ENCODE assay signal across 36 cellular contexts in the genomic region with DNA sequence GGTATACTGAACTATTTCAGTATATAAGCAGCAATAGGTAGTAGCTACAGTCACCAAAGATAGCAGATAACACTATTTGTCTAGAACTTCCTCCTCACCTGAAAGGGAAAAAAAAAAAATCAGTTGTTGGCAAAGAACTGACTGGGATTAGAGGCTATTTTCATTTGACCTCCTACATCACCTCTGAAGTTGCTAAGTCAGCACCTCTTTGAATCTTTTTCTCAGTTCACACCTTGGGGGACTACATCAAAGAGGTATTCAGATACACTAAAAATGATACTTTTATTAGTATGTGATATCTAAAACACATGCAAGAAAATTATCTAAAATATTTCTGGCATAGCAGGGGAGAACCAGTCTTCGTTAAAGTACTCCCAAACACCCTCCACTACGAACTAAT. TPM values are rescaled to one million over a fixed set of nuclear protein-coding genes. Genes with fewer than 3 reads are reported as not detected.
"Had no signal": no experiment of that assay in that cellular context is flagged by ENCODE, and none has a peak within 500 bp of the region (broad histone marks: within the 10 kb centered on the region; RNA-seq: fewer than 3 reads in every experiment).

No MANE protein-coding gene starts in this region.

- H3K27me3 ChIP-seq: adrenal gland, body of pancreas, brain microvascular endothelial cell, breast epithelium had no signal

- H3K27ac ChIP-seq: adrenal gland, body of pancreas, brain microvascular endothelial cell, breast epithelium, VCaP had no signal

- DNase-seq: activated B cell treated with CpG ODN at 0.5 μM for 24 hours; activated CD4-positive, alpha-beta memory T cell treated with anti-CD3 and anti-CD28 coated beads for 36 hours; activated CD4-positive, alpha-beta T cell treated with anti-CD3 and anti-CD28 coated beads for 48 hours; activated CD4-positive, alpha-beta T cell treated with anti-CD3 and anti-CD28 coated beads, Interleukin-2, amount 50 U/mL, for 1 hour; activated CD4-positive, alpha-beta T cell treated with anti-CD3 and anti-CD28 coated beads, Interleukin-2, amount 50 U/mL, for 4 hours; activated CD4-positive, CD25-positive, alpha-beta regulatory T cell treated with anti-CD3 and anti-CD28 coated beads, Interleukin-2, amount 50 U/mL, for 72 hours; activated CD8-positive, alpha-beta memory T cell treated with anti-CD3 and anti-CD28 coated beads, Interleukin-2, amount 50 U/mL, for 4 hours; activated CD8-positive, alpha-beta T cell treated with anti-CD3 and anti-CD28 coated beads for 36 hours; activated effector memory CD4-positive, alpha-beta T cell treated with anti-CD3 and anti-CD28 coated beads, Interleukin-2, amount 50 U/mL, for 16 hours; activated gamma-delta T cell treated with Interleukin-2 at 50 U/mL for 16 hours; activated naive CD4-positive, alpha-beta T cell; activated naive CD4-positive, alpha-beta T cell treated with anti-CD3 and anti-CD28 coated beads for 36 hours; activated naive CD4-positive, alpha-beta T cell treated with anti-CD3 and anti-CD28 coated beads, Interleukin-2, amount 50 U/mL, for 16 hours; activated naive CD8-positive, alpha-beta T cell treated with anti-CD3 and anti-CD28 coated beads for 36 hours; activated T-cell treated with anti-CD3 and anti-CD28 coated beads for 4 hours; activated T-cell treated with anti-CD3 and anti-CD28 coated beads, Interleukin-2, amount 50 U/mL, for 1 hour; activated T-cell treated with anti-CD3 and anti-CD28 coated beads, Interleukin-2, amount 50 U/mL, for 4 hours; activated T-cell treated with anti-CD3 and anti-CD28 coated beads, Interleukin-2, amount 50 U/mL, for 72 hours; adrenal gland; amniotic stem cell; aorta; body of pancreas; brain microvascular endothelial cell; central memory CD4-positive, alpha-beta T cell; T-helper 1 cell; T-helper 2 cell; T-helper 9 cell had no signal

- ATAC-seq: activated CD8-positive, alpha-beta T cell treated with anti-CD3 and anti-CD28 coated beads for 36 hours; activated naive CD4-positive, alpha-beta T cell treated with anti-CD3 and anti-CD28 coated beads, Interleukin-2, amount 50 U/mL, for 72 hours; activated T-cell treated with anti-CD3 and anti-CD28 coated beads, Interleukin-2, amount 50 U/mL, for 4 hours; activated T-cell treated with anti-CD3 and anti-CD28 coated beads, Interleukin-2, amount 50 U/mL, for 72 hours; activated T-helper 17 cell treated with anti-CD3 and anti-CD28 coated beads, Interleukin-2, amount 50 U/mL, for 72 hours; body of pancreas had no signal

- H3K4me3 Mint-ChIP-seq: activated B cell treated with CpG ODN at 0.5 μM for 24 hours; activated CD4-positive, alpha-beta memory T cell treated with anti-CD3 and anti-CD28 coated beads for 36 hours; activated CD8-positive, alpha-beta T cell treated with anti-CD3 and anti-CD28 coated beads for 36 hours; activated naive CD4-positive, alpha-beta T cell treated with anti-CD3 and anti-CD28 coated beads for 36 hours; activated naive CD8-positive, alpha-beta T cell treated with anti-CD3 and anti-CD28 coated beads for 36 hours; activated T-cell treated with anti-CD3 and anti-CD28 coated beads, Interleukin-2, amount 50 U/mL, for 4 hours; activated T-cell treated with anti-CD3 and anti-CD28 coated beads, Interleukin-2, amount 50 U/mL, for 72 hours; activated T-helper 1 cell treated with anti-CD3 and anti-CD28 coated beads, Interleukin-12 subunit alpha, Interleukin-12 subunit beta, Interleukin-2, Interleukin-4 antibody, amounts not matched to agents 30 ng/mL and 10 ng/mL and 1 ng/mL, durations not matched to agents 14 hours and 24 hours and 36 hours; activated T-helper 17 cell treated with anti-CD3 and anti-CD28 coated beads, Interleukin-2, amount 50 U/mL, for 72 hours; T-helper 1 cell treated with Interleukin-12 subunit alpha and Interleukin-12 subunit beta and Interleukin-4 antibody, amounts not matched to agents 30 μg/mL and 1 μg/mL, for 36 hours; T-helper 2 cell treated with Interferon-gamma antibody and Interleukin-4, amounts not matched to agents 5 μg/mL and 100 μg/mL, for 36 hours had no signal

- H3K4me1 ChIP-seq: adrenal gland, breast epithelium had no signal

- H3K27me3 Mint-ChIP-seq: activated B cell treated with CpG ODN at 0.5 μM for 24 hours; activated CD4-positive, alpha-beta memory T cell treated with anti-CD3 and anti-CD28 coated beads for 36 hours; activated CD8-positive, alpha-beta T cell treated with anti-CD3 and anti-CD28 coated beads for 36 hours; activated naive CD8-positive, alpha-beta T cell treated with anti-CD3 and anti-CD28 coated beads for 36 hours; activated T-helper 17 cell treated with anti-CD3 and anti-CD28 coated beads, Interleukin-2, amount 50 U/mL, for 72 hours had no signal

- H3K4me3 ChIP-seq: adrenal gland, body of pancreas, breast epithelium had no signal

- H3K4me1 Mint-ChIP-seq: activated B cell treated with CpG ODN at 0.5 μM for 24 hours; activated T-helper 17 cell treated with anti-CD3 and anti-CD28 coated beads, Interleukin-2, amount 50 U/mL, for 72 hours had no signal

- H3K9me3 Mint-ChIP-seq: activated B cell treated with CpG ODN at 0.5 μM for 24 hours; activated CD4-positive, alpha-beta memory T cell treated with anti-CD3 and anti-CD28 coated beads for 36 hours; activated CD8-positive, alpha-beta T cell treated with anti-CD3 and anti-CD28 coated beads for 36 hours; activated naive CD4-positive, alpha-beta T cell treated with anti-CD3 and anti-CD28 coated beads for 36 hours; activated naive CD4-positive, alpha-beta T cell treated with anti-CD3 and anti-CD28 coated beads, Interleukin-2, amount 50 U/mL, for 72 hours; activated naive CD8-positive, alpha-beta T cell treated with anti-CD3 and anti-CD28 coated beads for 36 hours; activated T-cell treated with anti-CD3 and anti-CD28 coated beads, Interleukin-2, amount 50 U/mL, for 4 hours; activated T-cell treated with anti-CD3 and anti-CD28 coated beads, Interleukin-2, amount 50 U/mL, for 72 hours; activated T-helper 1 cell treated with anti-CD3 and anti-CD28 coated beads, Interleukin-12 subunit alpha, Interleukin-12 subunit beta, Interleukin-2, Interleukin-4 antibody, amounts not matched to agents 30 ng/mL and 10 ng/mL and 1 ng/mL, durations not matched to agents 14 hours and 24 hours and 36 hours; activated T-helper 17 cell treated with anti-CD3 and anti-CD28 coated beads, Interleukin-2, amount 50 U/mL, for 72 hours; T-helper 1 cell treated with Interleukin-12 subunit alpha and Interleukin-12 subunit beta and Interleukin-4 antibody, amounts not matched to agents 30 μg/mL and 1 μg/mL, for 36 hours; T-helper 2 cell treated with Interferon-gamma antibody and Interleukin-4, amounts not matched to agents 5 μg/mL and 100 μg/mL, for 36 hours had no signal

- H3K9me3 ChIP-seq: adrenal gland, body of pancreas, breast epithelium had no signal

- FAIRE-seq: astrocyte, TTC549 had no signal

- H3K27ac Mint-ChIP-seq: activated B cell treated with CpG ODN at 0.5 μM for 24 hours; activated CD4-positive, alpha-beta memory T cell treated with anti-CD3 and anti-CD28 coated beads for 36 hours; activated CD8-positive, alpha-beta T cell treated with anti-CD3 and anti-CD28 coated beads for 36 hours; activated naive CD4-positive, alpha-beta T cell treated with anti-CD3 and anti-CD28 coated beads for 36 hours; activated naive CD4-positive, alpha-beta T cell treated with anti-CD3 and anti-CD28 coated beads, Interleukin-2, amount 50 U/mL, for 72 hours; activated naive CD8-positive, alpha-beta T cell treated with anti-CD3 and anti-CD28 coated beads for 36 hours; activated T-cell treated with anti-CD3 and anti-CD28 coated beads, Interleukin-2, amount 50 U/mL, for 72 hours; activated T-helper 1 cell treated with anti-CD3 and anti-CD28 coated beads, Interleukin-12 subunit alpha, Interleukin-12 subunit beta, Interleukin-2, Interleukin-4 antibody, amounts not matched to agents 30 ng/mL and 10 ng/mL and 1 ng/mL, durations not matched to agents 14 hours and 24 hours and 36 hours; activated T-helper 17 cell treated with anti-CD3 and anti-CD28 coated beads, Interleukin-2, amount 50 U/mL, for 72 hours; T-helper 1 cell treated with Interleukin-12 subunit alpha and Interleukin-12 subunit beta and Interleukin-4 antibody, amounts not matched to agents 30 μg/mL and 1 μg/mL, for 36 hours; T-helper 2 cell treated with Interferon-gamma antibody and Interleukin-4, amounts not matched to agents 5 μg/mL and 100 μg/mL, for 36 hours had no signal

- H3K36me3 Mint-ChIP-seq: activated CD4-positive, alpha-beta memory T cell treated with anti-CD3 and anti-CD28 coated beads for 36 hours; activated naive CD4-positive, alpha-beta T cell treated with anti-CD3 and anti-CD28 coated beads, Interleukin-2, amount 50 U/mL, for 72 hours had no signal

- H3K36me3 ChIP-seq: adrenal gland, brain microvascular endothelial cell, breast epithelium had no signal

RNA-seq across cellular contexts. Expression of gene VSIG2, which starts 32.0 kb away (rescaled TPM):
- total RNA-seq: activated naive CD4-positive, alpha-beta T cell treated with anti-CD3 and anti-CD28 coated beads, Interleukin-2, amount 50 U/mL, for 72 hours; activated T-cell treated with anti-CD3 and anti-CD28 coated beads, Interleukin-2, amount 50 U/mL, for 4 hours; activated T-helper 1 cell treated with anti-CD3 and anti-CD28 coated beads, Interleukin-12 subunit alpha, Interleukin-12 subunit beta, Interleukin-2, Interleukin-4 antibody, amounts not matched to agents 30 ng/mL and 10 ng/mL and 1 ng/mL, durations not matched to agents 14 hours and 24 hours and 36 hours; activated T-helper 17 cell treated with anti-CD3 and anti-CD28 coated beads, Interleukin-2, amount 50 U/mL, for 72 hours had no signal

RNA-seq across cellular contexts. Expression of gene NRGN, which starts 44.3 kb away (rescaled TPM):
- total RNA-seq: body of pancreas had no signal
